ENCODE assay signal across 9 cellular contexts in genomic region chr20:44582321-44583025, GRCh38. TPM values are rescaled to one million over a fixed set of nuclear protein-coding genes. Genes with fewer than 3 reads are reported as not detected.
DNase-seq lines count a peak whose midpoint lies in the region; ATAC-seq, FAIRE-seq and TF ChIP-seq lines count a peak whose summit lies in the region.
"Had no signal": no experiment of that assay in that cellular context is flagged by ENCODE, and none has a peak within 500 bp of the region (broad histone marks: within the 10 kb centered on the region; RNA-seq: fewer than 3 reads in every experiment).

TSS of gene PKIG (plus strand) at chr20:44582579. CDS start at chr20:44614557, 31,978 bp downstream.

- 81 to 85% methylated on average over 6 of the region's 6 CpGs for WGBS in pancreas, 2 donors

- H3K27me3 ChIP-seq in SJSA1 (replicated peaks), result no peaks in the 10 kb centered on the region
- no peaks in the 10 kb centered on the region for H3K27me3 ChIP-seq in pancreas
- H3K27me3 ChIP-seq: neutrophil had no signal

- DNase-seq in EL (peak; percentile 87), SJSA1 (ENCODE audit: low read depth in 1 of 2, low spot score in 2 of 2) (peak; percentile 53 to 69), fibroblast of the aortic adventitia (ENCODE audit: low read depth) (peak; percentile 83), pancreas (no peak), HuH-7.5 (ENCODE audit: low spot score) (no peak), DMS79 treated with DMSO at 0.1 percent for 48 hours (lab: John Stamatoyannopoulos, UW) (no peak)

- intact Hi-C loops in pancreas (cut with DNase I), result no loop called here

- H3K4me1 ChIP-seq in SJSA1 (replicated peaks) (peaks cover 55% of the 10 kb centered on the region), pancreas (no peaks in the 10 kb centered on the region)

- ATAC-seq in pancreas, result peak in 3 of 4 donors; percentile 59 to 67 (median 63)
- no peak for ATAC-seq in GM18909 (IDR thresholded peaks at IDR 0.05; ENCODE audit: poor library complexity, unreplicated experiment)
- ATAC-seq in GM21526 (IDR thresholded peaks at IDR 0.05; ENCODE audit: low FRiP score, unreplicated experiment), result no peak

- H3K4me3 ChIP-seq in SJSA1, result peak within 1 kb of the TSS; percentile 21
- H3K4me3 ChIP-seq in fibroblast of the aortic adventitia (ENCODE audit: low read depth, low read length), result peak within 1 kb of the TSS; percentile 67
- H3K4me3 ChIP-seq in pancreas, result peak within 1 kb of the TSS in 1 of 4 donors; percentile 19

- H3K36me3 ChIP-seq in SJSA1, result no peaks in the 10 kb centered on the region
- no peaks in the 10 kb centered on the region for H3K36me3 ChIP-seq in pancreas
- H3K36me3 ChIP-seq: neutrophil had no signal

- no peak for FAIRE-seq in pancreas (lab: Jason Lieb, UNC)

- H3K9me3 ChIP-seq in SJSA1 (replicated peaks), result no peaks in the 10 kb centered on the region; the same call in 1 of the 2 replicates
- H3K9me3 ChIP-seq in pancreas, result no peaks in the 10 kb centered on the region
- H3K9me3 ChIP-seq: neutrophil had no signal

- H3K27ac ChIP-seq in SJSA1 (peak within 1 kb of the TSS; percentile 64), pancreas (peak within 1 kb of the TSS in 2 of 4 donors; percentile 16 to 22)
- H3K27ac ChIP-seq: neutrophil had no signal

- TF ChIP-seq CTCF in fibroblast of the aortic adventitia (IDR thresholded peaks at IDR 0.05; ENCODE audit: insufficient read depth, low read length) (no peak), pancreas (IDR thresholded peaks at IDR 0.05) (no peak)

RNA-seq across cellular contexts. Expression of gene PKIG, which starts in this region (rescaled TPM):
- total RNA-seq in SJSA1 (2014; rRNA removed; shearing (Covaris generic)), result 54.6 and 71.0 TPM in 2 replicates
- total RNA-seq in fibroblast of the aortic adventitia (ENCODE audit: low replicate concordance) (83.2 and 134 TPM in 2 replicates), pancreas (10 to 100 TPM; 10.6 to 15.8 (median 12.6) TPM)
- polyA plus RNA-seq in pancreas, result 10 to 100 TPM; 20.3 to 40.2 TPM

Comparison
In these comparisons a context has a peak if more than half of its experiments do, and no peak if none do; other contexts are left out.
1. DNase-seq: peak in EL (single experiment), SJSA1 (2 of 2) and fibroblast of the aortic adventitia (single experiment); none in pancreas (0 of 6), HuH-7.5 (single experiment) and DMS79 treated with DMSO at 0.1 percent for 48 hours (single experiment).
2. ATAC-seq: peak in pancreas (3 of 4); none in GM18909 (single experiment) and GM21526 (single experiment).